Comparison of ENCODE assay signal across 21 cellular contexts in the genomic region with DNA sequence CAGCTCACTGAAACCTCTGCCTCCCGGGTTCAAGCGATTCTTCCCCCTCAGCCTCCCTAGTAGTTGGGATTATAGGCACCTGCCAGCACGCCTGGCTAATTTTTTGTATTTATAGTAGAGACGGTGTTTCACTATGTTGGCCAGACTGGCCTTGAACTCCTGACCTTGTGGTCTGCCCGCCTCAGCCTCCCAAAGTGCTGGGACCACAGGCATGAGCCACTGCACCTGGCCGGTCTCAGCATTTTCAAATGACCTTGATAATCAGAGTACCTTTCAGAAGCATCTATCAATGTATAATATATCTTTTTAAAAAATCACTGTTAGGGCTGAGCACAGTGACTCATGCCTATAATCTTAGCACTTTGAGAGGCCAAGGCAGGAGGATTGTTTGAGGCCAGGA.
A peak's percentile ranks its signal among the peaks of the same experiment; 100 is the strongest.
DNase-seq lines count a peak whose midpoint lies in the region; ATAC-seq and TF ChIP-seq lines count a peak whose summit lies in the region.
"Had no signal": no experiment of that assay in that cellular context is flagged by ENCODE, and none has a peak within 500 bp of the region (broad histone marks: within the 10 kb centered on the region; RNA-seq: fewer than 3 reads in every experiment).

No MANE protein-coding gene starts in this region.

- no peak overlapping the region for H3K27ac ChIP-seq in CD8-positive, alpha-beta memory T cell (ENCODE audit: low read depth, low read length)
- H3K27ac ChIP-seq: BLaER1 treated with 17β-estradiol and CSF1 and Interleukin-3, amounts not matched to agents 10 nM and 100 nM; C4-2B had no signal

- H3K27ac Mint-ChIP-seq in type B pancreatic cell: peak overlapping the region; percentile 97
- H3K27ac Mint-ChIP-seq in CD8-positive, alpha-beta memory T cell: no peak overlapping the region
- H3K27ac Mint-ChIP-seq: CD4-positive, alpha-beta T cell; CD8-positive, alpha-beta T cell had no signal

- H3K4me1 ChIP-seq in CD8-positive, alpha-beta memory T cell (ENCODE audit: insufficient read depth, low read length): no peaks in the 10 kb centered on the region

- no peak for TF ChIP-seq CTCF in type B pancreatic cell (conservative IDR thresholded peaks at IDR 0.05)

- ATAC-seq in GM21723 (IDR thresholded peaks at IDR 0.05; ENCODE audit: unreplicated experiment) (no peak), GM21360 (IDR thresholded peaks at IDR 0.05; ENCODE audit: unreplicated experiment) (no peak)
- ATAC-seq: CD8-positive, alpha-beta T cell; GM12878 had no signal

- H3K4me3 Mint-ChIP-seq in type B pancreatic cell: no peak overlapping the region
- H3K4me3 Mint-ChIP-seq in CD8-positive, alpha-beta memory T cell: no peak overlapping the region
- H3K4me3 Mint-ChIP-seq: CD4-positive, alpha-beta T cell; CD8-positive, alpha-beta T cell had no signal

- DNase-seq in RPMI8226: peak; percentile 59
- DNase-seq in myocyte (ENCODE audit: low read depth): peak; percentile 9
- DNase-seq in type B pancreatic cell (ENCODE audit: extremely low spot score, unreplicated experiment): no peak
- DNase-seq in CD8-positive, alpha-beta memory T cell: no peak
- DNase-seq: 8988T; ACHN; CD4-positive, alpha-beta T cell; CD8-positive, alpha-beta T cell; COR-L47; DMS 273 treated with DMSO at 0.1 percent for 48 hours; DMS153; DMS53; DMS79; DND-41; EL; GDM1 had no signal

- H3K4me3 ChIP-seq in CD8-positive, alpha-beta memory T cell (ENCODE audit: low read length): no peak overlapping the region
- H3K4me3 ChIP-seq: BLaER1 treated with 17β-estradiol and CSF1 and Interleukin-3, amounts not matched to agents 10 nM and 100 nM; GM12878 had no signal

- H3K4me1 Mint-ChIP-seq in type B pancreatic cell (ENCODE audit: unreplicated experiment): peaks cover 19% of the 10 kb centered on the region
- H3K4me1 Mint-ChIP-seq in CD8-positive, alpha-beta memory T cell: no peaks in the 10 kb centered on the region

- H3K36me3 Mint-ChIP-seq in type B pancreatic cell: peaks cover 8% of the 10 kb centered on the region
- no peaks in the 10 kb centered on the region for H3K36me3 Mint-ChIP-seq in CD8-positive, alpha-beta memory T cell
- H3K36me3 Mint-ChIP-seq: CD8-positive, alpha-beta T cell had no signal

- CTCF ChIA-PET in CD8-positive, alpha-beta memory T cell (lab: Charles Lee): no interaction called here

- H3K27me3 Mint-ChIP-seq in type B pancreatic cell: no peaks in the 10 kb centered on the region
- H3K27me3 Mint-ChIP-seq in CD8-positive, alpha-beta memory T cell: peaks cover 0 to 5% of the 10 kb centered on the region in 2 donors

- no peaks in the 10 kb centered on the region for H3K36me3 ChIP-seq in CD8-positive, alpha-beta memory T cell (ENCODE audit: insufficient read depth, low read length)
- H3K36me3 ChIP-seq: BLaER1 treated with 17β-estradiol and CSF1 and Interleukin-3, amounts not matched to agents 10 nM and 100 nM had no signal

- H3K9me3 Mint-ChIP-seq in type B pancreatic cell: peaks cover 7% of the 10 kb centered on the region
- H3K9me3 Mint-ChIP-seq in CD8-positive, alpha-beta memory T cell: no peaks in the 10 kb centered on the region
- H3K9me3 Mint-ChIP-seq: CD4-positive, alpha-beta T cell; CD8-positive, alpha-beta T cell had no signal

- POLR2A ChIA-PET in CD8-positive, alpha-beta memory T cell (lab: Charles Lee): no interaction called here

- no peaks in the 10 kb centered on the region for H3K27me3 ChIP-seq in CD8-positive, alpha-beta memory T cell (ENCODE audit: insufficient read depth, low read length, poor library complexity, severe bottlenecking)
- H3K27me3 ChIP-seq: BLaER1 treated with 17β-estradiol and CSF1 and Interleukin-3, amounts not matched to agents 10 nM and 100 nM had no signal

- H3K9me3 ChIP-seq in CD8-positive, alpha-beta memory T cell (ENCODE audit: low read length): no peaks in the 10 kb centered on the region
- H3K9me3 ChIP-seq: BLaER1 treated with 17β-estradiol and CSF1 and Interleukin-3, amounts not matched to agents 10 nM and 100 nM had no signal

Comparison
In these comparisons a context has a peak if more than half of its experiments do, and no peak if none do; other contexts are left out.
1. DNase-seq: peak in RPMI8226 (single experiment) and myocyte (single experiment); none in type B pancreatic cell (single experiment) and CD8-positive, alpha-beta memory T cell (0 of 5).